Comparison of ENCODE assay signal across 8 cellular contexts in the genomic region with DNA sequence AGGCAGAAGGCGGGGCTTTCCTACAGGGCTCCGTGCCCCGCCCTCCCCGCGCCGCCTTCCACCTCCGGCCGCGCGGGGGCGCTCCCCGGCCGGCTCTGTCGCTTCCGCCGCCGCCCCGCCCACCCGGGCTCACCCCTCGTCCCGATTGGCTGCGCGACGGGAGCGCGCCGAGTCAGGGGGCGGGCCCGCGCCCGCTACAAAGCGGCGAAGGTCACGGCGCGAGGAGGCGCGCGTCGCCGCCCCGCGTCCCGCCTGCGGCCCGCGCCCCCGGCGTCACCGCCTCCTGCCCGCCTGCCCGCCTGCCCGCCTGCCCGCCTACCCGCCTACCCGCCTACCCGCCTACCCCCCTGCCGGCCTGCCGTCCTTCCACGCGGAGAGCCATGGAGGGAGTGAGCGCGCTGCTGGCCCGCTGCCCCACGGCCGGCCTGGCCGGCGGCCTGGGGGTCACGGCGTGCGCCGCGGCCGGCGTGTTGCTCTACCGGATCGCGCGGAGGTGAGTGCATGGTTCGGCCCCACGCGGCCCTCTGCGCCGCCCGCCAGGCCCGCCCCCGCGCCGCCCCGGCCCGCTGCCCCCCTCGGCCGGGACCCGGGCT. TPM values are rescaled to one million over a fixed set of nuclear protein-coding genes. Genes with fewer than 3 reads are reported as not detected.
DNase-seq lines count a peak whose midpoint lies in the region; ATAC-seq and TF ChIP-seq lines count a peak whose summit lies in the region.

TSS of gene TMEM201 (plus strand) at position 361 of the 593 bp plus-strand sequence. CDS start at position 381, 20 bp downstream.

- peaks cover 46% of the 10 kb centered on the region for H3K79me2 ChIP-seq in Loucy (ENCODE audit: insufficient read depth, low read length)

- peaks cover 36% of the 10 kb centered on the region for H4K20me1 ChIP-seq in Loucy (ENCODE audit: insufficient read depth, low read length, poor library complexity, severe bottlenecking)

- no peak for TF ChIP-seq POLR2A in testis (IDR thresholded peaks at IDR 0.05)

- no peaks in the 10 kb centered on the region for H3K36me3 ChIP-seq in ES-I3 (ENCODE audit: insufficient read depth, low read length)
- H3K36me3 ChIP-seq in H7 (replicated peaks; ENCODE audit: control insufficient read depth, insufficient read depth, low read length), result peaks cover 2% of the 10 kb centered on the region; the same call in 1 of the 2 replicates
- no peaks in the 10 kb centered on the region; the same call in 1 of the 2 replicates for H3K36me3 ChIP-seq in Loucy (ENCODE audit: insufficient read depth, low read length)
- no peaks in the 10 kb centered on the region for H3K36me3 ChIP-seq in testis (ENCODE audit: low read depth, missing control alignments)

- H3K27me3 Mint-ChIP-seq in activated naive CD4-positive, alpha-beta T cell treated with anti-CD3 and anti-CD28 coated beads for 36 hours (ENCODE audit: low read depth), result no peaks in the 10 kb centered on the region

- H2AFZ ChIP-seq in Loucy (ENCODE audit: low read length), result peak within 1 kb of the TSS; percentile 84

- H3K9me2 ChIP-seq in Loucy (replicated peaks; ENCODE audit: low read depth, low read length), result no peaks in the 10 kb centered on the region

- no peak within 1 kb of the TSS for H3K27ac Mint-ChIP-seq in activated naive CD4-positive, alpha-beta T cell treated with anti-CD3 and anti-CD28 coated beads for 36 hours

- CTCF ChIA-PET in activated naive CD4-positive, alpha-beta T cell treated with anti-CD3 and anti-CD28 coated beads for 36 hours (lab: Charles Lee), result interaction anchor here (0.6 to 1.2 kb wide), 7 partner anchors 9 to 322 kb away, joined by 3 to 4 read pairs (median 4); partner anchors contain the start of gene CTNNBIP1

- peak; percentile 96 for ATAC-seq in omental fat pad (ENCODE audit: low FRiP score)

- peak within 1 kb of the TSS; percentile 78 for H3K4me3 Mint-ChIP-seq in activated naive CD4-positive, alpha-beta T cell treated with anti-CD3 and anti-CD28 coated beads for 36 hours

- H3K4me2 ChIP-seq in Loucy (ENCODE audit: low read depth, low read length, poor library complexity, severe bottlenecking), result peak within 1 kb of the TSS; percentile 90

- 1 to 20% methylated on average over 1 to 82 of the region's 94 CpGs for WGBS in testis, 2 donors

- no peaks in the 10 kb centered on the region for H3K27me3 ChIP-seq in H7 (ENCODE audit: control insufficient read depth, insufficient read depth, low read length)
- H3K27me3 ChIP-seq in Loucy (ENCODE audit: insufficient read depth, low read length, poor library complexity, severe bottlenecking), result no peaks in the 10 kb centered on the region
- no peaks in the 10 kb centered on the region for H3K27me3 ChIP-seq in testis

- DNase-seq in H7 (peak; percentile 99), SK-N-DZ (ENCODE audit: low spot score) (peak; percentile 85), globus pallidus (ENCODE audit: low spot score) (peak; percentile 92), omental fat pad (ENCODE audit: low spot score) (peak; percentile 64), testis (peak; percentile 96)
- DNase-seq in activated naive CD4-positive, alpha-beta T cell treated with anti-CD3 and anti-CD28 coated beads for 36 hours, result peak; percentile 92

- peaks cover 32% of the 10 kb centered on the region; the same call in 1 of the 2 replicates for H3K4me1 ChIP-seq in ES-I3 (ENCODE audit: insufficient read depth, low read length)
- peaks cover 40% of the 10 kb centered on the region for H3K4me1 ChIP-seq in Loucy (ENCODE audit: insufficient read depth, low read length, poor library complexity, severe bottlenecking)
- peaks cover 26% of the 10 kb centered on the region for H3K4me1 ChIP-seq in testis

- H3K36me3 Mint-ChIP-seq in activated naive CD4-positive, alpha-beta T cell treated with anti-CD3 and anti-CD28 coated beads for 36 hours (ENCODE audit: low read depth), result peaks cover 2% of the 10 kb centered on the region

- H3F3A ChIP-seq in Loucy (ENCODE audit: low read depth), result no peaks in the 10 kb centered on the region

- H3K9ac ChIP-seq in ES-I3 (ENCODE audit: low read depth, low read length), result peak within 1 kb of the TSS; percentile 64
- peak within 1 kb of the TSS; percentile 86 for H3K9ac ChIP-seq in Loucy (ENCODE audit: low read depth, low read length, poor library complexity, severe bottlenecking)

- TF ChIP-seq CTCF in Loucy (conservative IDR thresholded peaks at IDR 0.05; ENCODE audit: low read length) (peak; percentile 67), omental fat pad (IDR thresholded peaks at IDR 0.05) (peak in 1 of 3 donors; percentile 2), testis (IDR thresholded peaks at IDR 0.05) (peak; percentile 71 to 88 (median 82))

- H3K4me3 ChIP-seq in H7 (ENCODE audit: insufficient read depth, low read depth, low read length), result peak within 1 kb of the TSS; percentile 75
- peak within 1 kb of the TSS; percentile 96 for H3K4me3 ChIP-seq in Loucy (ENCODE audit: low read length, poor library complexity, severe bottlenecking)
- peak within 1 kb of the TSS; percentile 69 to 71 for H3K4me3 ChIP-seq in testis

- H3K9me3 ChIP-seq in ES-I3 (ENCODE audit: control insufficient read depth, insufficient read depth, low read length) (no peaks in the 10 kb centered on the region), Loucy (ENCODE audit: insufficient read depth, low read depth, low read length) (no peaks in the 10 kb centered on the region), testis (no peaks in the 10 kb centered on the region)

- intact Hi-C loops in activated naive CD4-positive, alpha-beta T cell treated with anti-CD3 and anti-CD28 coated beads for 36 hours (cut with micrococcal nuclease), result loop anchor here (1.0 to 5.0 kb wide), 8 partner anchors 51 to 324 kb away; partner anchors contain the start of genes CTNNBIP1 and SLC25A33
- intact Hi-C loops in testis (cut with DNase I; ENCODE audit: low total_unique reads), result no loop called here

- no peaks in the 10 kb centered on the region for H3K9me3 Mint-ChIP-seq in activated naive CD4-positive, alpha-beta T cell treated with anti-CD3 and anti-CD28 coated beads for 36 hours

- peaks cover 38% of the 10 kb centered on the region for H3K4me1 Mint-ChIP-seq in activated naive CD4-positive, alpha-beta T cell treated with anti-CD3 and anti-CD28 coated beads for 36 hours (ENCODE audit: low read depth)

- H3K27ac ChIP-seq in testis, result peak within 1 kb of the TSS in 1 of 2 donors; percentile 61

RNA-seq across cellular contexts. Expression of gene TMEM201, which starts in this region (rescaled TPM):
- 12.9 and 14.9 TPM in 2 replicates for total RNA-seq in H7 (2014; rRNA removed; shearing (Covaris generic))
- polyA plus RNA-seq in SK-N-DZ (2014; cell fraction: cytosol; rRNA removed), result 14.0 and 14.9 TPM in 2 replicates
- polyA plus RNA-seq in SK-N-DZ (2014; cell fraction: nucleus; rRNA removed), result 12.1 and 18.5 TPM in 2 replicates
- total RNA-seq in activated naive CD4-positive, alpha-beta T cell treated with anti-CD3 and anti-CD28 coated beads for 36 hours, result 1 to 10 TPM; 9.1 to 9.8 TPM
- total RNA-seq in omental fat pad (10 to 100 TPM in 1 of 4 donors, 1 to 10 TPM in 3; 4.5 to 13.1 (median 6.8) TPM), testis (10 to 100 TPM; 35.8 to 36.2 TPM)
- polyA plus RNA-seq in testis (ENCODE audit: insufficient read depth, low read depth, low replicate concordance), result 26.6 TPM
